ENCODE assay signal across 24 cellular contexts in the genomic region with DNA sequence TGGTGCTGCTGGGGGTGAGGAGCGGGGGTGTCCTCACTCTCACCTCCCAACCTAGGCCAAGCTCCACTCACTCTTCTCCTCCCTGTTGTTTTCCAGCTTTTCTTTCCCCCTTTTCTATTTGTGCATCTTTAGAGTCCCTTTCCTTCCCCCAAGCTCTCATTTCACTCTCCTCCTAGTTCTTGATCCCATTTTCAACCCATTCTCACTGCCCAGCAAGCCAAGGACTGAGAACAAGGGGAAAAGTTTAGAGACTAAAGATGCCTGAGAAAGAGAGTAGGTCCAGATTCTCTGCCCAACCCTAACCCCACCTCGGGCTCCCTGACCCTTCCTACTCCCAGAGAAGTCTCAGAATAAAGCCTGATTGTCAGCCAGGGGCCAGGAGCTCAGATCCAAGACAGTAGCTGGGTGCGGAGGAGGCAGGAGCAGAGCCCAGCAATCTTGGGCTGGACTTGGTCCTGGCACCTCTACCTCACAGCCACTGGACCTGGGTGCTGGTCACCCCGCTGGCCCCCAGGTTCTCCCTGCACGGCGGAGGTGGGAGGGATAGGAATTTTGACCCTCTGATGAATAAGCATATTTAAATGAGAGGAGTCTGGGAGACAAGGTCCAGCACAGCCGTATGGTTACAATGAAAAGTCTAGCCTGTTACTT. TPM values are rescaled to one million over a fixed set of nuclear protein-coding genes. Genes with fewer than 3 reads are reported as not detected.
A peak's percentile ranks its signal among the peaks of the same experiment; 100 is the strongest.
DNase-seq lines count a peak whose midpoint lies in the region; ATAC-seq lines count a peak whose summit lies in the region.
"Had no signal": no experiment of that assay in that cellular context is flagged by ENCODE, and none has a peak within 500 bp of the region (broad histone marks: within the 10 kb centered on the region; RNA-seq: fewer than 3 reads in every experiment).

No MANE protein-coding gene starts in this region.

- intact Hi-C loops in activated naive CD4-positive, alpha-beta T cell treated with anti-CD3 and anti-CD28 coated beads for 36 hours (cut with micrococcal nuclease) = no loop called here
- intact Hi-C loops in naive thymus-derived CD4-positive, alpha-beta T cell (cut with micrococcal nuclease) = no loop called here

- no peaks in the 10 kb centered on the region for H3K9me3 ChIP-seq in naive thymus-derived CD4-positive, alpha-beta T cell (ENCODE audit: control insufficient read depth in 2 of 3, low read length in 3 of 3)

- peaks cover 6% of the 10 kb centered on the region for H3K36me3 Mint-ChIP-seq in activated naive CD4-positive, alpha-beta T cell treated with anti-CD3 and anti-CD28 coated beads, Interleukin-2, amount 10 ng/mL, durations not matched to agents 7 days and 5 days
- H3K36me3 Mint-ChIP-seq in activated naive CD4-positive, alpha-beta T cell treated with anti-CD3 and anti-CD28 coated beads for 36 hours (ENCODE audit: low read depth) = no peaks in the 10 kb centered on the region
- peaks cover 7% of the 10 kb centered on the region for H3K36me3 Mint-ChIP-seq in activated T-helper 17 cell treated with anti-CD3 and anti-CD28 coated beads, Interleukin-2, amount 50 U/mL, for 72 hours (ENCODE audit: low read depth)
- H3K36me3 Mint-ChIP-seq in naive thymus-derived CD4-positive, alpha-beta T cell = peaks cover 0 to 10% (median 0%) of the 10 kb centered on the region in 5 donors
- peaks cover 4 to 8% of the 10 kb centered on the region in 2 donors for H3K36me3 Mint-ChIP-seq in stimulated activated naive B cell treated with anti-CD40 and anti-IgM and Interleukin-4, amounts not matched to agents 10 μg/mL and 1 μg/mL and 100 μg/mL, for 72 hours

- POLR2A ChIA-PET in naive thymus-derived CD4-positive, alpha-beta T cell (lab: Charles Lee) = interaction anchor here (1.2 kb wide), 1 partner anchor 17 kb away, joined by 5 read pairs; a partner anchor contains a TSS

- DNase-seq in activated naive CD4-positive, alpha-beta T cell treated with anti-CD3 and anti-CD28 coated beads, Interleukin-2, amount 10 ng/mL, durations not matched to agents 7 days and 5 days = peak; percentile 11
- no peak for DNase-seq in activated naive CD4-positive, alpha-beta T cell treated with anti-CD3 and anti-CD28 coated beads for 36 hours
- no peak for DNase-seq in naive thymus-derived CD4-positive, alpha-beta T cell
- DNase-seq in stimulated activated naive B cell treated with anti-CD40 and anti-IgM and Interleukin-4, amounts not matched to agents 10 μg/mL and 1 μg/mL and 100 μg/mL, for 72 hours = no peak
- no peak for DNase-seq in H7
- no peak for DNase-seq in stimulated activated CD4-positive, alpha-beta T cell treated with anti-CD3 and anti-CD28 coated beads, Interleukin-4, amount 100 ng/mL, for 4 hours
- DNase-seq: activated CD4-positive, alpha-beta T cell treated with anti-CD3 and anti-CD28 coated beads for 4 hours; activated naive CD4-positive, alpha-beta T cell; foreskin fibroblast; GOT3; heart right ventricle; NCI-H2081; NCI-H446 treated with DMSO at 0.1 percent for 48 hours; PC-9; SHP77 treated with DMSO at 0.1 percent for 48 hours had no signal

- H3K36me3 ChIP-seq in naive thymus-derived CD4-positive, alpha-beta T cell (ENCODE audit: control insufficient read depth in 2 of 3, insufficient read depth in 3 of 3, low read length in 3 of 3) = no peaks in the 10 kb centered on the region
- no peaks in the 10 kb centered on the region for H3K36me3 ChIP-seq in H7 (replicated peaks; ENCODE audit: control insufficient read depth, insufficient read depth, low read length)
- H3K36me3 ChIP-seq: BLaER1, heart right ventricle had no signal

- CTCF ChIA-PET in activated naive CD4-positive, alpha-beta T cell treated with anti-CD3 and anti-CD28 coated beads, Interleukin-2, amount 10 ng/mL, durations not matched to agents 7 days and 5 days (lab: Charles Lee) = interaction anchor here (2.1 to 2.3 kb wide), 2 partner anchors 14 to 16 kb away, joined by 4 to 6 read pairs; no protein-coding TSS in a partner anchor
- CTCF ChIA-PET in activated naive CD4-positive, alpha-beta T cell treated with anti-CD3 and anti-CD28 coated beads for 36 hours (lab: Charles Lee) = no interaction called here
- CTCF ChIA-PET in naive thymus-derived CD4-positive, alpha-beta T cell (lab: Charles Lee) = interaction anchor here (0.7 to 1.6 kb wide), 2 partner anchors 14 kb away, joined by 3 to 5 read pairs; no protein-coding TSS in a partner anchor

- H3K27me3 Mint-ChIP-seq in activated naive CD4-positive, alpha-beta T cell treated with anti-CD3 and anti-CD28 coated beads, Interleukin-2, amount 10 ng/mL, durations not matched to agents 7 days and 5 days = peaks cover 3% of the 10 kb centered on the region
- H3K27me3 Mint-ChIP-seq in activated naive CD4-positive, alpha-beta T cell treated with anti-CD3 and anti-CD28 coated beads for 36 hours (ENCODE audit: low read depth) = no peaks in the 10 kb centered on the region
- H3K27me3 Mint-ChIP-seq in activated T-helper 17 cell treated with anti-CD3 and anti-CD28 coated beads, Interleukin-2, amount 50 U/mL, for 72 hours = no peaks in the 10 kb centered on the region
- peaks cover 0 to 6% (median 0%) of the 10 kb centered on the region in 5 donors for H3K27me3 Mint-ChIP-seq in naive thymus-derived CD4-positive, alpha-beta T cell
- H3K27me3 Mint-ChIP-seq in stimulated activated naive B cell treated with anti-CD40 and anti-IgM and Interleukin-4, amounts not matched to agents 10 μg/mL and 1 μg/mL and 100 μg/mL, for 72 hours = no peaks in the 10 kb centered on the region

- no peak for ATAC-seq in activated T-helper 17 cell treated with anti-CD3 and anti-CD28 coated beads, Interleukin-2, amount 50 U/mL, for 72 hours (replicated peaks)
- ATAC-seq in naive thymus-derived CD4-positive, alpha-beta T cell = no peak
- no peak for ATAC-seq in stimulated activated naive B cell treated with anti-CD40 and anti-IgM and Interleukin-4, amounts not matched to agents 10 μg/mL and 1 μg/mL and 100 μg/mL, for 72 hours (replicated peaks)
- ATAC-seq in HG03439 (IDR thresholded peaks at IDR 0.05; ENCODE audit: unreplicated experiment) = no peak
- ATAC-seq: heart right ventricle, left lobe of liver had no signal

- no peaks in the 10 kb centered on the region for H3K9me3 Mint-ChIP-seq in activated naive CD4-positive, alpha-beta T cell treated with anti-CD3 and anti-CD28 coated beads, Interleukin-2, amount 10 ng/mL, durations not matched to agents 7 days and 5 days
- H3K9me3 Mint-ChIP-seq in activated naive CD4-positive, alpha-beta T cell treated with anti-CD3 and anti-CD28 coated beads for 36 hours = no peaks in the 10 kb centered on the region
- H3K9me3 Mint-ChIP-seq in activated T-helper 17 cell treated with anti-CD3 and anti-CD28 coated beads, Interleukin-2, amount 50 U/mL, for 72 hours = no peaks in the 10 kb centered on the region
- H3K9me3 Mint-ChIP-seq in naive thymus-derived CD4-positive, alpha-beta T cell = peaks cover 0 to 3% (median 0%) of the 10 kb centered on the region in 11 donors
- H3K9me3 Mint-ChIP-seq in stimulated activated naive B cell treated with anti-CD40 and anti-IgM and Interleukin-4, amounts not matched to agents 10 μg/mL and 1 μg/mL and 100 μg/mL, for 72 hours = peaks cover 0 to 1% of the 10 kb centered on the region in 2 donors

- no peak overlapping the region for H3K4me3 ChIP-seq in naive thymus-derived CD4-positive, alpha-beta T cell (ENCODE audit: low read length)
- no peak overlapping the region for H3K4me3 ChIP-seq in H7 (ENCODE audit: insufficient read depth, low read depth, low read length)
- H3K4me3 ChIP-seq: BLaER1, heart right ventricle, PC-9 had no signal

- H3K27ac ChIP-seq in naive thymus-derived CD4-positive, alpha-beta T cell (ENCODE audit: low read depth, low read length) = no peak overlapping the region
- H3K27ac ChIP-seq: BLaER1 had no signal

- peaks cover 57% of the 10 kb centered on the region for H3K4me1 Mint-ChIP-seq in activated naive CD4-positive, alpha-beta T cell treated with anti-CD3 and anti-CD28 coated beads, Interleukin-2, amount 10 ng/mL, durations not matched to agents 7 days and 5 days
- H3K4me1 Mint-ChIP-seq in activated naive CD4-positive, alpha-beta T cell treated with anti-CD3 and anti-CD28 coated beads for 36 hours (ENCODE audit: low read depth) = peaks cover 31% of the 10 kb centered on the region
- peaks cover 38% of the 10 kb centered on the region for H3K4me1 Mint-ChIP-seq in activated T-helper 17 cell treated with anti-CD3 and anti-CD28 coated beads, Interleukin-2, amount 50 U/mL, for 72 hours
- H3K4me1 Mint-ChIP-seq in naive thymus-derived CD4-positive, alpha-beta T cell = peaks cover 29 to 59% (median 49%) of the 10 kb centered on the region in 7 donors
- H3K4me1 Mint-ChIP-seq in stimulated activated naive B cell treated with anti-CD40 and anti-IgM and Interleukin-4, amounts not matched to agents 10 μg/mL and 1 μg/mL and 100 μg/mL, for 72 hours = peaks cover 27 to 37% of the 10 kb centered on the region in 2 donors

- no peaks in the 10 kb centered on the region for H3K27me3 ChIP-seq in naive thymus-derived CD4-positive, alpha-beta T cell (ENCODE audit: control insufficient read depth in 2 of 2, insufficient read depth in 2 of 2, low read length in 2 of 2)
- no peaks in the 10 kb centered on the region; the same call in 1 of the 2 replicates for H3K27me3 ChIP-seq in H7 (ENCODE audit: control insufficient read depth, insufficient read depth, low read length)
- H3K27me3 ChIP-seq: BLaER1, heart right ventricle had no signal

- no peak overlapping the region for H3K4me3 Mint-ChIP-seq in activated naive CD4-positive, alpha-beta T cell treated with anti-CD3 and anti-CD28 coated beads, Interleukin-2, amount 10 ng/mL, durations not matched to agents 7 days and 5 days
- no peak overlapping the region for H3K4me3 Mint-ChIP-seq in activated naive CD4-positive, alpha-beta T cell treated with anti-CD3 and anti-CD28 coated beads for 36 hours
- no peak overlapping the region for H3K4me3 Mint-ChIP-seq in activated T-helper 17 cell treated with anti-CD3 and anti-CD28 coated beads, Interleukin-2, amount 50 U/mL, for 72 hours
- H3K4me3 Mint-ChIP-seq in naive thymus-derived CD4-positive, alpha-beta T cell = no peak overlapping the region
- H3K4me3 Mint-ChIP-seq in stimulated activated naive B cell treated with anti-CD40 and anti-IgM and Interleukin-4, amounts not matched to agents 10 μg/mL and 1 μg/mL and 100 μg/mL, for 72 hours = no peak overlapping the region

- no peak overlapping the region for H3K27ac Mint-ChIP-seq in activated naive CD4-positive, alpha-beta T cell treated with anti-CD3 and anti-CD28 coated beads, Interleukin-2, amount 10 ng/mL, durations not matched to agents 7 days and 5 days
- H3K27ac Mint-ChIP-seq in activated naive CD4-positive, alpha-beta T cell treated with anti-CD3 and anti-CD28 coated beads for 36 hours = no peak overlapping the region
- H3K27ac Mint-ChIP-seq in activated T-helper 17 cell treated with anti-CD3 and anti-CD28 coated beads, Interleukin-2, amount 50 U/mL, for 72 hours = peak overlapping the region; percentile 90
- H3K27ac Mint-ChIP-seq in naive thymus-derived CD4-positive, alpha-beta T cell = peak overlapping the region; percentile 23 to 96 (median 80)
- peak overlapping the region; percentile 0 for H3K27ac Mint-ChIP-seq in stimulated activated naive B cell treated with anti-CD40 and anti-IgM and Interleukin-4, amounts not matched to agents 10 μg/mL and 1 μg/mL and 100 μg/mL, for 72 hours

- H3K4me1 ChIP-seq in naive thymus-derived CD4-positive, alpha-beta T cell (ENCODE audit: control insufficient read depth in 2 of 2, insufficient read depth in 2 of 2, low read length in 2 of 2) = peaks cover 33 to 42% of the 10 kb centered on the region in 2 donors

RNA-seq across cellular contexts. Expression of a gene that starts 8.4 kb away (rescaled TPM):
- total RNA-seq in activated naive CD4-positive, alpha-beta T cell treated with anti-CD3 and anti-CD28 coated beads for 36 hours = 1 to 10 TPM; 2.1 to 2.6 TPM
- total RNA-seq in activated T-helper 17 cell treated with anti-CD3 and anti-CD28 coated beads, Interleukin-2, amount 50 U/mL, for 72 hours = 1 to 10 TPM in 1 of 2 donors, under 1 TPM in 1; 0.78 to 3.6 TPM
- total RNA-seq in naive thymus-derived CD4-positive, alpha-beta T cell = 1 to 10 TPM in 2 of 5 experiments, under 1 TPM in 3; 0.53 to 2.8 (median 0.92) TPM
- under 1 TPM; 0.17 to 0.57 TPM for polyA plus RNA-seq in naive thymus-derived CD4-positive, alpha-beta T cell
- total RNA-seq in H7 (2014; rRNA removed; shearing (Covaris generic)) = 0.17 and 1.6 TPM in 2 replicates
- total RNA-seq: left lobe of liver had no signal

RNA-seq across cellular contexts. Expression of a gene that starts 16.9 kb away (rescaled TPM):
- 100 to 1,000 TPM; 453 to 454 TPM for total RNA-seq in activated naive CD4-positive, alpha-beta T cell treated with anti-CD3 and anti-CD28 coated beads for 36 hours
- 100 to 1,000 TPM; 457 to 593 TPM for total RNA-seq in activated T-helper 17 cell treated with anti-CD3 and anti-CD28 coated beads, Interleukin-2, amount 50 U/mL, for 72 hours
- total RNA-seq in naive thymus-derived CD4-positive, alpha-beta T cell = 100 to 1,000 TPM; 116 to 450 (median 284) TPM
- 100 to 1,000 TPM; 449 to 662 TPM for polyA plus RNA-seq in naive thymus-derived CD4-positive, alpha-beta T cell
- total RNA-seq in H7 (2014; rRNA removed; shearing (Covaris generic)) = 242 and 387 TPM in 2 replicates

RNA-seq across cellular contexts. Expression of a gene that starts 37.0 kb away (rescaled TPM):
- total RNA-seq in activated naive CD4-positive, alpha-beta T cell treated with anti-CD3 and anti-CD28 coated beads for 36 hours = not detected
- not detected for total RNA-seq in activated T-helper 17 cell treated with anti-CD3 and anti-CD28 coated beads, Interleukin-2, amount 50 U/mL, for 72 hours
- under 1 TPM in 1 of 5 experiments, not detected in 4; 0.12 TPM for total RNA-seq in naive thymus-derived CD4-positive, alpha-beta T cell
- under 1 TPM in 1 of 2 donors, not detected in 1; 0.12 TPM for polyA plus RNA-seq in naive thymus-derived CD4-positive, alpha-beta T cell
- 4.4 and 6.1 TPM in 2 replicates for total RNA-seq in H7 (2014; rRNA removed; shearing (Covaris generic))
- total RNA-seq: chondrocyte, renal cortical epithelial cell had no signal

RNA-seq across cellular contexts. Expression of a gene that starts 45.7 kb away (rescaled TPM):
- not detected for total RNA-seq in activated naive CD4-positive, alpha-beta T cell treated with anti-CD3 and anti-CD28 coated beads for 36 hours
- not detected for total RNA-seq in activated T-helper 17 cell treated with anti-CD3 and anti-CD28 coated beads, Interleukin-2, amount 50 U/mL, for 72 hours
- not detected for total RNA-seq in naive thymus-derived CD4-positive, alpha-beta T cell
- polyA plus RNA-seq in naive thymus-derived CD4-positive, alpha-beta T cell = not detected
- not detected in 2 replicates for total RNA-seq in H7 (2014; rRNA removed; shearing (Covaris generic))
- total RNA-seq: A673, chondrocyte, heart right ventricle, renal cortical epithelial cell, urinary bladder had no signal
- polyA plus RNA-seq: urinary bladder had no signal

RNA-seq across cellular contexts. Expression of a gene that starts 45.9 kb away (rescaled TPM):
- not detected for total RNA-seq in activated naive CD4-positive, alpha-beta T cell treated with anti-CD3 and anti-CD28 coated beads for 36 hours
- total RNA-seq in activated T-helper 17 cell treated with anti-CD3 and anti-CD28 coated beads, Interleukin-2, amount 50 U/mL, for 72 hours = under 1 TPM in 1 of 2 donors, not detected in 1; 0.26 TPM
- total RNA-seq in naive thymus-derived CD4-positive, alpha-beta T cell = not detected
- polyA plus RNA-seq in naive thymus-derived CD4-positive, alpha-beta T cell = not detected
- total RNA-seq in H7 (2014; rRNA removed; shearing (Covaris generic)) = not detected in 2 replicates
- total RNA-seq: A673, chondrocyte, heart right ventricle, left lobe of liver, PC-9, renal cortical epithelial cell, subcutaneous adipose tissue, urinary bladder had no signal

Comparison
In these comparisons a context has a peak if more than half of its experiments do, and no peak if none do; other contexts are left out.
1. H3K27ac Mint-ChIP-seq: peak in activated T-helper 17 cell treated with anti-CD3 and anti-CD28 coated beads, Interleukin-2, amount 50 U/mL, for 72 hours (single experiment), naive thymus-derived CD4-positive, alpha-beta T cell (9 of 9) and stimulated activated naive B cell treated with anti-CD40 and anti-IgM and Interleukin-4, amounts not matched to agents 10 μg/mL and 1 μg/mL and 100 μg/mL, for 72 hours (single experiment); none in activated naive CD4-positive, alpha-beta T cell treated with anti-CD3 and anti-CD28 coated beads, Interleukin-2, amount 10 ng/mL, durations not matched to agents 7 days and 5 days (single experiment) and activated naive CD4-positive, alpha-beta T cell treated with anti-CD3 and anti-CD28 coated beads for 36 hours (single experiment).